1 cellular context compared by ENCODE assay signal in genomic region chr13:100195568-100195967, GRCh38.
TF ChIP-seq lines count a peak whose summit lies in the region.

No MANE protein-coding gene starts in this region.

TF ChIP-seq in H1, 55 proteins besides CTCF, POLR2A, EP300 and RAD21 (continued from another document):
- TF ChIP-seq, protein P1, sequence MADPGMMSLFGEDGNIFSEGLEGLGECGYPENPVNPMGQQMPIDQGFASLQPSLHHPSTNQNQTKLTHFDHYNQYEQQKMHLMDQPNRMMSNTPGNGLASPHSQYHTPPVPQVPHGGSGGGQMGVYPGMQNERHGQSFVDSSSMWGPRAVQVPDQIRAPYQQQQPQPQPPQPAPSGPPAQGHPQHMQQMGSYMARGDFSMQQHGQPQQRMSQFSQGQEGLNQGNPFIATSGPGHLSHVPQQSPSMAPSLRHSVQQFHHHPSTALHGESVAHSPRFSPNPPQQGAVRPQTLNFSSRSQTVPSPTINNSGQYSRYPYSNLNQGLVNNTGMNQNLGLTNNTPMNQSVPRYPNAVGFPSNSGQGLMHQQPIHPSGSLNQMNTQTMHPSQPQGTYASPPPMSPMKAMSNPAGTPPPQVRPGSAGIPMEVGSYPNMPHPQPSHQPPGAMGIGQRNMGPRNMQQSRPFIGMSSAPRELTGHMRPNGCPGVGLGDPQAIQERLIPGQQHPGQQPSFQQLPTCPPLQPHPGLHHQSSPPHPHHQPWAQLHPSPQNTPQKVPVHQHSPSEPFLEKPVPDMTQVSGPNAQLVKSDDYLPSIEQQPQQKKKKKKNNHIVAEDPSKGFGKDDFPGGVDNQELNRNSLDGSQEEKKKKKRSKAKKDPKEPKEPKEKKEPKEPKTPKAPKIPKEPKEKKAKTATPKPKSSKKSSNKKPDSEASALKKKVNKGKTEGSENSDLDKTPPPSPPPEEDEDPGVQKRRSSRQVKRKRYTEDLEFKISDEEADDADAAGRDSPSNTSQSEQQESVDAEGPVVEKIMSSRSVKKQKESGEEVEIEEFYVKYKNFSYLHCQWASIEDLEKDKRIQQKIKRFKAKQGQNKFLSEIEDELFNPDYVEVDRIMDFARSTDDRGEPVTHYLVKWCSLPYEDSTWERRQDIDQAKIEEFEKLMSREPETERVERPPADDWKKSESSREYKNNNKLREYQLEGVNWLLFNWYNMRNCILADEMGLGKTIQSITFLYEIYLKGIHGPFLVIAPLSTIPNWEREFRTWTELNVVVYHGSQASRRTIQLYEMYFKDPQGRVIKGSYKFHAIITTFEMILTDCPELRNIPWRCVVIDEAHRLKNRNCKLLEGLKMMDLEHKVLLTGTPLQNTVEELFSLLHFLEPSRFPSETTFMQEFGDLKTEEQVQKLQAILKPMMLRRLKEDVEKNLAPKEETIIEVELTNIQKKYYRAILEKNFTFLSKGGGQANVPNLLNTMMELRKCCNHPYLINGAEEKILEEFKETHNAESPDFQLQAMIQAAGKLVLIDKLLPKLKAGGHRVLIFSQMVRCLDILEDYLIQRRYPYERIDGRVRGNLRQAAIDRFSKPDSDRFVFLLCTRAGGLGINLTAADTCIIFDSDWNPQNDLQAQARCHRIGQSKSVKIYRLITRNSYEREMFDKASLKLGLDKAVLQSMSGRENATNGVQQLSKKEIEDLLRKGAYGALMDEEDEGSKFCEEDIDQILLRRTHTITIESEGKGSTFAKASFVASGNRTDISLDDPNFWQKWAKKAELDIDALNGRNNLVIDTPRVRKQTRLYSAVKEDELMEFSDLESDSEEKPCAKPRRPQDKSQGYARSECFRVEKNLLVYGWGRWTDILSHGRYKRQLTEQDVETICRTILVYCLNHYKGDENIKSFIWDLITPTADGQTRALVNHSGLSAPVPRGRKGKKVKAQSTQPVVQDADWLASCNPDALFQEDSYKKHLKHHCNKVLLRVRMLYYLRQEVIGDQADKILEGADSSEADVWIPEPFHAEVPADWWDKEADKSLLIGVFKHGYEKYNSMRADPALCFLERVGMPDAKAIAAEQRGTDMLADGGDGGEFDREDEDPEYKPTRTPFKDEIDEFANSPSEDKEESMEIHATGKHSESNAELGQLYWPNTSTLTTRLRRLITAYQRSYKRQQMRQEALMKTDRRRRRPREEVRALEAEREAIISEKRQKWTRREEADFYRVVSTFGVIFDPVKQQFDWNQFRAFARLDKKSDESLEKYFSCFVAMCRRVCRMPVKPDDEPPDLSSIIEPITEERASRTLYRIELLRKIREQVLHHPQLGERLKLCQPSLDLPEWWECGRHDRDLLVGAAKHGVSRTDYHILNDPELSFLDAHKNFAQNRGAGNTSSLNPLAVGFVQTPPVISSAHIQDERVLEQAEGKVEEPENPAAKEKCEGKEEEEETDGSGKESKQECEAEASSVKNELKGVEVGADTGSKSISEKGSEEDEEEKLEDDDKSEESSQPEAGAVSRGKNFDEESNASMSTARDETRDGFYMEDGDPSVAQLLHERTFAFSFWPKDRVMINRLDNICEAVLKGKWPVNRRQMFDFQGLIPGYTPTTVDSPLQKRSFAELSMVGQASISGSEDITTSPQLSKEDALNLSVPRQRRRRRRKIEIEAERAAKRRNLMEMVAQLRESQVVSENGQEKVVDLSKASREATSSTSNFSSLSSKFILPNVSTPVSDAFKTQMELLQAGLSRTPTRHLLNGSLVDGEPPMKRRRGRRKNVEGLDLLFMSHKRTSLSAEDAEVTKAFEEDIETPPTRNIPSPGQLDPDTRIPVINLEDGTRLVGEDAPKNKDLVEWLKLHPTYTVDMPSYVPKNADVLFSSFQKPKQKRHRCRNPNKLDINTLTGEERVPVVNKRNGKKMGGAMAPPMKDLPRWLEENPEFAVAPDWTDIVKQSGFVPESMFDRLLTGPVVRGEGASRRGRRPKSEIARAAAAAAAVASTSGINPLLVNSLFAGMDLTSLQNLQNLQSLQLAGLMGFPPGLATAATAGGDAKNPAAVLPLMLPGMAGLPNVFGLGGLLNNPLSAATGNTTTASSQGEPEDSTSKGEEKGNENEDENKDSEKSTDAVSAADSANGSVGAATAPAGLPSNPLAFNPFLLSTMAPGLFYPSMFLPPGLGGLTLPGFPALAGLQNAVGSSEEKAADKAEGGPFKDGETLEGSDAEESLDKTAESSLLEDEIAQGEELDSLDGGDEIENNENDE (IDR thresholded peaks at IDR 0.05; ENCODE audit: insufficient replicate concordance, low read length) = peak; percentile 98
- peak; percentile 51; the same call in 1 of the 2 replicates for TF ChIP-seq CEBPB (IDR thresholded peaks at IDR 0.05; ENCODE audit: low read depth, low read length)
